8 cellular contexts compared by ENCODE assay signal in genomic region chr1:224329484-224329841, GRCh38. TPM values are rescaled to one million over a fixed set of nuclear protein-coding genes. Genes with fewer than 3 reads are reported as not detected.
DNase-seq lines count a peak whose midpoint lies in the region; ATAC-seq, FAIRE-seq and TF ChIP-seq lines count a peak whose summit lies in the region.

No MANE protein-coding gene starts in this region.

- H3K36me3 Mint-ChIP-seq in CD4-positive, CD25-positive, alpha-beta regulatory T cell, result no peaks in the 10 kb centered on the region

- peaks cover 3% of the 10 kb centered on the region; the same call in 1 of the 2 replicates for H3K79me1 ChIP-seq in H1 (ENCODE audit: low read depth, low read length)
- H3K79me1 ChIP-seq in neuronal stem cell (ENCODE audit: low read depth, low read length), result peaks cover 4% of the 10 kb centered on the region

- H3K79me2 ChIP-seq in Loucy (ENCODE audit: insufficient read depth, low read length), result peaks cover 43% of the 10 kb centered on the region
- peaks cover 17 to 47% of the 10 kb centered on the region in 2 experiments for H3K79me2 ChIP-seq in H1 (ENCODE audit: control insufficient read depth in 1 of 2, insufficient read depth in 2 of 2, low read length in 2 of 2)

- no peak overlapping the region for H2BK20ac ChIP-seq in H1 (ENCODE audit: low read length)

- TF ChIP-seq POLR2A in H1 (IDR thresholded peaks at IDR 0.05; ENCODE audit: control extremely low read depth in 1 of 2, low read depth in 2 of 2, low read length in 2 of 2), result no peak

- H2AFZ ChIP-seq in Loucy (ENCODE audit: low read length), result peak overlapping the region; percentile 97
- peak overlapping the region; percentile 83; the same call in 1 of the 2 replicates for H2AFZ ChIP-seq in H1 (ENCODE audit: low read length)
- peak overlapping the region; percentile 89 for H2AFZ ChIP-seq in neuronal stem cell (ENCODE audit: low read length)

- H4K20me1 ChIP-seq in Loucy (ENCODE audit: insufficient read depth, low read length, poor library complexity, severe bottlenecking) (peaks cover 8% of the 10 kb centered on the region), H1 (replicated peaks in 1 of 2; ENCODE audit: control insufficient read depth in 1 of 2, insufficient read depth in 2 of 2, low read length in 2 of 2) (peaks cover 0 to 2% of the 10 kb centered on the region in 2 experiments)

- 2% methylated on average over 7 of the region's 7 CpGs; no CpG with 5 or more reads in 1 of the 2 experiments for WGBS in H1 (ENCODE audit: extremely low coverage in 1 of 2, insufficient coverage in 1 of 2, insufficient read length in 1 of 2, insufficient replicate concordance in 2 of 2, low coverage in 1 of 2, low lambda C conversion rate in 2 of 2, missing lambda C conversion rate in 1 of 2), 2 experiments
- no CpG with 5 or more reads among the region's 7 CpGs for WGBS in neuronal stem cell (ENCODE audit: extremely low coverage in 2 of 2, insufficient read length in 2 of 2, insufficient replicate concordance in 1 of 2), 2 donors

- H2BK120ac ChIP-seq in H1 (replicated peaks; ENCODE audit: low read depth, low read length) (no peak overlapping the region), neuronal stem cell (ENCODE audit: low read depth, low read length) (no peak overlapping the region)

- H3K4ac ChIP-seq in H1 (replicated peaks; ENCODE audit: insufficient read length, low read depth, low read length) (no peak overlapping the region), neuronal stem cell (ENCODE audit: low read length) (no peak overlapping the region)

- H3K4me1 Mint-ChIP-seq in CD4-positive, CD25-positive, alpha-beta regulatory T cell, result peaks cover 27 to 49% (median 41%) of the 10 kb centered on the region in 4 donors

- H2AK5ac ChIP-seq in H1 (ENCODE audit: low read depth, low read length), result no peak overlapping the region
- no peak overlapping the region for H2AK5ac ChIP-seq in neuronal stem cell (ENCODE audit: low read depth, low read length)

- no peaks in the 10 kb centered on the region for H3K9me3 Mint-ChIP-seq in CD4-positive, CD25-positive, alpha-beta regulatory T cell

- H2BK5ac ChIP-seq in H1 (ENCODE audit: low read depth, low read length) (peak overlapping the region; percentile 87; the same call in 1 of the 2 replicates), neuronal stem cell (ENCODE audit: low read length) (no peak overlapping the region)

- H4K5ac ChIP-seq in H1 (ENCODE audit: insufficient read length, low read depth, low read length), result no peak overlapping the region

- H3K27ac Mint-ChIP-seq in CD4-positive, CD25-positive, alpha-beta regulatory T cell, result peak overlapping the region; percentile 97 to 100 (median 99)

- H3K9ac ChIP-seq in Loucy (ENCODE audit: low read depth, low read length, poor library complexity, severe bottlenecking) (peak overlapping the region; percentile 90), H1 (replicated peaks in 1 of 4; ENCODE audit: extremely low read depth in 1 of 4, low read depth in 3 of 4, low read length in 3 of 4) (peak overlapping the region; percentile 72 to 93 (median 88)), neuronal stem cell (ENCODE audit: low read depth, low read length, poor library complexity) (peak overlapping the region; percentile 95)

- no peak for FAIRE-seq in H1 (lab: Jason Lieb, UNC)

- H3K4me1 ChIP-seq in CD4-positive, CD25-positive, alpha-beta regulatory T cell (ENCODE audit: control insufficient read depth, insufficient read depth, low read length, poor library complexity, severe bottlenecking), result peaks cover 30% of the 10 kb centered on the region
- peaks cover 33% of the 10 kb centered on the region for H3K4me1 ChIP-seq in Loucy (ENCODE audit: insufficient read depth, low read length, poor library complexity, severe bottlenecking)
- H3K4me1 ChIP-seq in H1 (replicated peaks in 1 of 4; ENCODE audit: control insufficient read depth in 3 of 4, insufficient read depth in 4 of 4, low read length in 3 of 4), result no peaks in the 10 kb centered on the region; a peak in 3 of 7 replicates
- H3K4me1 ChIP-seq in neuronal stem cell (ENCODE audit: control insufficient read depth in 2 of 2, insufficient read depth in 1 of 2, low read depth in 1 of 2, low read length in 2 of 2), result no peaks in the 10 kb centered on the region

- peak overlapping the region; percentile 82 for H3K27ac ChIP-seq in CD4-positive, CD25-positive, alpha-beta regulatory T cell (ENCODE audit: insufficient read depth, low read length, poor library complexity, severe bottlenecking)
- H3K27ac ChIP-seq in H1 (ENCODE audit: low read depth, low read length), result peak overlapping the region; percentile 95
- no peak overlapping the region for H3K27ac ChIP-seq in neuronal stem cell (replicated peaks; ENCODE audit: low read length)

- H3K56ac ChIP-seq in H1 (replicated peaks; ENCODE audit: insufficient read length, low read depth, low read length), result peak overlapping the region; percentile 12

- TF ChIP-seq EP300 in H1 (IDR thresholded peaks at IDR 0.05; ENCODE audit: borderline replicate concordance in 1 of 2, low read depth in 2 of 2, low read length in 2 of 2), result no peak

- no peak for DNase-seq in CD4-positive, CD25-positive, alpha-beta regulatory T cell
- DNase-seq in H1 (ENCODE audit: low read depth in 1 of 2, low spot score in 2 of 2) (no peak), neuronal stem cell (ENCODE audit: low spot score) (no peak), middle frontal gyrus (ENCODE audit: extremely low spot score, low spot score) (no peak), MV-4-11 (lab: John Stamatoyannopoulos, UW) (no peak), DMS 273 treated with DMSO at 0.1 percent for 48 hours (lab: John Stamatoyannopoulos, UW) (no peak), HK-2 (ENCODE audit: unreplicated experiment) (no peak)

- H3K23me2 ChIP-seq in H1 (ENCODE audit: low read depth, low read length), result peaks cover 8% of the 10 kb centered on the region

- POLR2A ChIA-PET in H1 (lab: Charles Lee; ENCODE audit: partially characterized antibody), result interaction anchor here (0.5 to 1.9 kb wide), 10 partner anchors 12 to 336 kb away, joined by 3 to 10 read pairs (median 3); partner anchors contain the start of genes CNIH4, FBXO28 and WDR26

- H3K4me2 ChIP-seq in Loucy (ENCODE audit: low read depth, low read length, poor library complexity, severe bottlenecking) (peak overlapping the region; percentile 82), H1 (ENCODE audit: insufficient read depth in 1 of 2, low read depth in 2 of 2, low read length in 2 of 2) (peak overlapping the region; percentile 69 to 78), neuronal stem cell (ENCODE audit: insufficient read depth, low read length, poor library complexity, severe bottlenecking) (peak overlapping the region; percentile 63)

- peaks cover 14% of the 10 kb centered on the region for H3K27me3 Mint-ChIP-seq in CD4-positive, CD25-positive, alpha-beta regulatory T cell

- no peaks in the 10 kb centered on the region for H3K27me3 ChIP-seq in CD4-positive, CD25-positive, alpha-beta regulatory T cell (ENCODE audit: control insufficient read depth, insufficient read depth, low read length)
- H3K27me3 ChIP-seq in Loucy (ENCODE audit: insufficient read depth, low read length, poor library complexity, severe bottlenecking), result no peaks in the 10 kb centered on the region
- no peaks in the 10 kb centered on the region for H3K27me3 ChIP-seq in H1 (replicated peaks in 1 of 4; ENCODE audit: control insufficient read depth in 3 of 4, extremely low read depth in 1 of 4, insufficient read depth in 3 of 4, low read length in 3 of 4)
- no peaks in the 10 kb centered on the region for H3K27me3 ChIP-seq in neuronal stem cell (ENCODE audit: control insufficient read depth in 3 of 3, insufficient read depth in 3 of 3, low read depth in 1 of 3, low read length in 3 of 3)

- peak overlapping the region; percentile 99 for H4K8ac ChIP-seq in H1 (ENCODE audit: extremely low read depth, insufficient read depth, low read length)
- no peak overlapping the region for H4K8ac ChIP-seq in neuronal stem cell (ENCODE audit: low read depth, low read length)

- H3K18ac ChIP-seq in H1 (ENCODE audit: extremely low read depth, low read length) (no peak overlapping the region), neuronal stem cell (ENCODE audit: low read length) (peak overlapping the region; percentile 91)

- TF ChIP-seq RAD21 in H1 (IDR thresholded peaks at IDR 0.05 in 1 of 2, conservative IDR thresholded peaks at IDR 0.05 in 1 of 2; ENCODE audit: low read depth in 2 of 2, low read length in 2 of 2), result no peak

- H3F3A ChIP-seq in Loucy (ENCODE audit: low read depth), result no peaks in the 10 kb centered on the region

- H3K36me3 ChIP-seq in CD4-positive, CD25-positive, alpha-beta regulatory T cell (ENCODE audit: control insufficient read depth, insufficient read depth, low read length), result peaks cover 6% of the 10 kb centered on the region
- H3K36me3 ChIP-seq in Loucy (ENCODE audit: insufficient read depth, low read length) (no peaks in the 10 kb centered on the region), H1 (ENCODE audit: control insufficient read depth in 2 of 4, insufficient read depth in 4 of 4, low read length in 3 of 4) (peaks cover 0 to 7% (median under 1%) of the 10 kb centered on the region in 4 experiments; a peak in 4 of 8 replicates), neuronal stem cell (replicated peaks in 1 of 2; ENCODE audit: control insufficient read depth in 2 of 2, insufficient read depth in 2 of 2, low read length in 2 of 2) (peaks cover 0 to 27% of the 10 kb centered on the region in 2 donors)

- no peak overlapping the region for H3K14ac ChIP-seq in H1 (ENCODE audit: insufficient read length)
- peak overlapping the region; percentile 77 for H3K14ac ChIP-seq in neuronal stem cell (ENCODE audit: low read length)

- H3K9me2 ChIP-seq in Loucy (replicated peaks; ENCODE audit: low read depth, low read length), result no peaks in the 10 kb centered on the region

- CTCF ChIA-PET in H1 (lab: Charles Lee; ENCODE audit: partially characterized antibody), result interaction anchor here (0.9 to 1.4 kb wide), 2 partner anchors 9 to 213 kb away, joined by 3 to 5 read pairs; no protein-coding TSS in a partner anchor

- peak overlapping the region; percentile 96 for H3K4me3 ChIP-seq in CD4-positive, CD25-positive, alpha-beta regulatory T cell (ENCODE audit: low read depth, low read length)
- peak overlapping the region; percentile 94 for H3K4me3 ChIP-seq in Loucy (ENCODE audit: low read length, poor library complexity, severe bottlenecking)
- H3K4me3 ChIP-seq in H1 (ENCODE audit: extremely low read depth in 1 of 4, insufficient read depth in 2 of 4, low read depth in 3 of 4, low read length in 4 of 4), result peak overlapping the region; percentile 89 to 100 (median 98)
- peak overlapping the region; percentile 80 to 90 for H3K4me3 ChIP-seq in neuronal stem cell (ENCODE audit: low read length in 2 of 2)

- H2BK15ac ChIP-seq in H1 (ENCODE audit: low read length) (no peak overlapping the region), neuronal stem cell (ENCODE audit: low read length) (no peak overlapping the region)

- TF ChIP-seq CTCF in Loucy (conservative IDR thresholded peaks at IDR 0.05; ENCODE audit: low read length) (no peak), H1 (IDR thresholded peaks at IDR 0.05; ENCODE audit: control extremely low read depth in 1 of 3, insufficient read depth in 1 of 3, low read depth in 1 of 3, low read length in 3 of 3) (no peak)

- H4K91ac ChIP-seq in H1 (replicated peaks; ENCODE audit: insufficient read length, low read length), result no peak overlapping the region
- H4K91ac ChIP-seq in neuronal stem cell (ENCODE audit: low read depth, low read length, poor library complexity), result no peak overlapping the region

- no peak for ATAC-seq in CD4-positive, CD25-positive, alpha-beta regulatory T cell (ENCODE audit: low read depth in 2 of 2)

- no peaks in the 10 kb centered on the region for H3K9me3 ChIP-seq in CD4-positive, CD25-positive, alpha-beta regulatory T cell (ENCODE audit: control insufficient read depth in 2 of 2, low read length in 2 of 2)
- H3K9me3 ChIP-seq in Loucy (ENCODE audit: insufficient read depth, low read depth, low read length), result no peaks in the 10 kb centered on the region
- no peaks in the 10 kb centered on the region for H3K9me3 ChIP-seq in H1 (ENCODE audit: insufficient read depth in 2 of 2, low read depth in 1 of 2, low read length in 1 of 2)
- H3K9me3 ChIP-seq in neuronal stem cell (replicated peaks in 1 of 2; ENCODE audit: control insufficient read depth in 2 of 2, insufficient read depth in 1 of 2, low read depth in 1 of 2, low read length in 2 of 2), result no peaks in the 10 kb centered on the region

- no peak overlapping the region for H3K23ac ChIP-seq in H1 (ENCODE audit: insufficient read length)
- peak overlapping the region; percentile 32 for H3K23ac ChIP-seq in neuronal stem cell (ENCODE audit: low read depth, low read length, poor library complexity)

- H2BK12ac ChIP-seq in H1 (ENCODE audit: low read depth, low read length) (no peak overlapping the region; the same call in 1 of the 2 replicates), neuronal stem cell (ENCODE audit: low read length) (peak overlapping the region; percentile 12)

- peak overlapping the region; percentile 90 to 99 (median 96) for H3K4me3 Mint-ChIP-seq in CD4-positive, CD25-positive, alpha-beta regulatory T cell

RNA-seq across cellular contexts. Expression of gene NVL, which starts 0.5 kb away (rescaled TPM):
- 40.2 TPM for total RNA-seq in CD4-positive, CD25-positive, alpha-beta regulatory T cell
- polyA plus RNA-seq in CD4-positive, CD25-positive, alpha-beta regulatory T cell, result 10 to 100 TPM in 3 of 4 donors, 1 to 10 TPM in 1; 9.0 to 17.0 (median 14.3) TPM
- 42.4 and 45.8 TPM in 2 replicates for total RNA-seq in H1 (2021; fragmentation: NEBNext Ultra II Directional; extraction: Animal tissue kit (Norgen Biotek cat#: 25700))
- polyA plus RNA-seq in H1 (2011; rRNA removed), result 15.1 and 22.7 TPM in 2 replicates
- 37.8 TPM for polyA plus RNA-seq in H1 (2011; cell fraction: cytosol; rRNA removed)
- 25.6 TPM for polyA plus RNA-seq in H1 (2011; cell fraction: nucleus; rRNA removed)
- 26.5 to 39.1 TPM (median 33.3 TPM) in 4 replicates for polyA plus RNA-seq in H1 (2012, experiment 1 of 2)
- polyA plus RNA-seq in H1 (2012, experiment 2 of 2), result 6.5 TPM
- polyA plus RNA-seq in H1 (2013, experiment 1 of 2), result 35.5 TPM
- 33.0 TPM for polyA plus RNA-seq in H1 (2013, experiment 2 of 2)
- 28.4 and 31.4 TPM in 2 replicates for polyA minus RNA-seq in H1 (2011; rRNA and poly(A)+ RNA removed)
- 18.6 TPM for polyA minus RNA-seq in H1 (2011; cell fraction: cytosol; rRNA and poly(A)+ RNA removed)
- 48.5 TPM for polyA minus RNA-seq in H1 (2011; cell fraction: nucleus; rRNA and poly(A)+ RNA removed)
- polyA plus RNA-seq in neuronal stem cell (2013, experiment 1 of 2), result 34.4 TPM
- 31.4 TPM for polyA plus RNA-seq in neuronal stem cell (2013, experiment 2 of 2)

RNA-seq across cellular contexts. Expression of gene CNIH4, which starts 27.2 kb away (rescaled TPM):
- 20.5 TPM for total RNA-seq in CD4-positive, CD25-positive, alpha-beta regulatory T cell
- polyA plus RNA-seq in CD4-positive, CD25-positive, alpha-beta regulatory T cell, result 10 to 100 TPM; 31.3 to 44.1 (median 40.6) TPM
- 76.2 and 84.7 TPM in 2 replicates for total RNA-seq in H1 (2021; fragmentation: NEBNext Ultra II Directional; extraction: Animal tissue kit (Norgen Biotek cat#: 25700))
- 78.4 and 151 TPM in 2 replicates for polyA plus RNA-seq in H1 (2011; rRNA removed)
- 117 TPM for polyA plus RNA-seq in H1 (2011; cell fraction: cytosol; rRNA removed)
- polyA plus RNA-seq in H1 (2011; cell fraction: nucleus; rRNA removed), result 26.8 TPM
- polyA plus RNA-seq in H1 (2012, experiment 1 of 2), result 103 to 133 TPM (median 109 TPM) in 4 replicates
- 39.7 TPM for polyA plus RNA-seq in H1 (2012, experiment 2 of 2)
- polyA plus RNA-seq in H1 (2013, experiment 1 of 2), result 182 TPM
- polyA plus RNA-seq in H1 (2013, experiment 2 of 2), result 242 TPM
- polyA minus RNA-seq in H1 (2011; rRNA and poly(A)+ RNA removed), result 76.1 and 102 TPM in 2 replicates
- polyA minus RNA-seq in H1 (2011; cell fraction: cytosol; rRNA and poly(A)+ RNA removed), result 34.4 TPM
- polyA minus RNA-seq in H1 (2011; cell fraction: nucleus; rRNA and poly(A)+ RNA removed), result 34.0 TPM
- polyA plus RNA-seq in neuronal stem cell (2013, experiment 1 of 2), result 116 TPM
- polyA plus RNA-seq in neuronal stem cell (2013, experiment 2 of 2), result 118 TPM
